8 cellular contexts compared by ENCODE assay signal in the genomic region with DNA sequence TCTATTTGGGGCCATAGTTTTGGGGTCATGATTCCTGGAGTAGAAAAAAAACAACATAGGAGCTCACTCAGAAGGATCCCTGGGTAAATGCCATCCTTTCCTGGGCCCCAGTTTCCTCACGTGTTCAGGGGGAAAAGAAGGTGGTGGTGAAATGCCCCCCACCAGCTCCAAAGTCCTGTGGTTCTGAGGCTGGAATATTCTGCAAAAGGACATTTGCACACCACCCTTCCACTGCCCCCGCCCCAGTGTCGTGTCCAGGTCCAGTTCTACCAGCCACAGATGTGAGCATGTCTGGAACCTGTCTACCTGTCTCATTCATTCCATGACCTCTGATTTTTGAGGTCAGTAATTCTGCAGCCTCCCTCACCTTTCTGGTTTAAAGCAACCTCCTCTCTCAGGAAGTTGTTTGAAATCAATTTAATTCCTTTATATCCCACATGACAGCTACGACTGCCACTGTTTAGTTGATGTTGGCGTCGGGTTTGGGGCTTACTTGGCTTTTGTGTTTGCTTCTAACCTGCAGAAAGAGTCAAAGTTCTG.
A peak's percentile ranks its signal among the peaks of the same experiment; 100 is the strongest.
DNase-seq lines count a peak whose midpoint lies in the region; ATAC-seq and TF ChIP-seq lines count a peak whose summit lies in the region.

No MANE protein-coding gene starts in this region.

- TSS peak; percentile 49 for BruUV-seq in Caco-2 (replicated peaks; lab: Mats Ljungman, UMichigan)

- H3K4me3 ChIP-seq in Caco-2 (ENCODE audit: low read depth, low read length) (no peak overlapping the region), fibroblast of lung (replicated peaks in 1 of 4; ENCODE audit: control extremely low read depth in 1 of 4, insufficient read depth in 1 of 4, low read depth in 3 of 4, low read length in 4 of 4) (no peak overlapping the region), sigmoid colon (no peak overlapping the region)

- intact Hi-C loops in Caco-2 (cut with micrococcal nuclease; ENCODE audit: unreplicated experiment) = loop anchor here (1.0 to 2.0 kb wide), 3 partner anchors 12 to 83 kb away; partner anchors contain the start of gene SMAD3
- intact Hi-C loops in sigmoid colon (cut with DNase I) = loop anchor here (5.0 kb wide), 2 partner anchors 40 to 80 kb away; partner anchors contain the start of gene SMAD3

- H3K27ac ChIP-seq in fibroblast of lung (ENCODE audit: insufficient read depth, low read length) (peak overlapping the region; percentile 96), sigmoid colon (peak overlapping the region; percentile 80 to 90 (median 84))

- H3K9ac ChIP-seq in fibroblast of lung (ENCODE audit: insufficient read depth, low read length) = peak overlapping the region; percentile 40

- no peak for DNase-seq in Caco-2
- no peak for DNase-seq in T-cell
- DNase-seq in fibroblast of lung (ENCODE audit: low read depth in 2 of 2) = no peak
- DNase-seq in sigmoid colon = peak; percentile 52
- DNase-seq in RPMI8226 = no peak
- DNase-seq in HuH-7 (ENCODE audit: low spot score) = no peak
- DNase-seq in NCI-H1417 (lab: John Stamatoyannopoulos, UW) = no peak
- DNase-seq in NCI-H446 (lab: John Stamatoyannopoulos, UW) = no peak

- no peak for TF ChIP-seq POLR2A in sigmoid colon (IDR thresholded peaks at IDR 0.05)

- POLR2A ChIA-PET in Caco-2 (lab: Charles Lee) = no interaction called here
- POLR2A ChIA-PET in T-cell (lab: Charles Lee) = interaction anchor here (0.6 to 1.0 kb wide), 3 partner anchors 14 to 26 kb away, joined by 3 to 11 read pairs (median 3); no protein-coding TSS in a partner anchor

- H3K4me1 Mint-ChIP-seq in Caco-2 (ENCODE audit: low read depth, unreplicated experiment) (peaks cover 46% of the 10 kb centered on the region), T-cell (peaks cover 77 to 90% (median 86%) of the 10 kb centered on the region in 3 donors)

- CTCF ChIA-PET in Caco-2 (lab: Charles Lee) (interaction anchor here (1.2 kb wide), 1 partner anchor 12 kb away, joined by 5 read pairs; no protein-coding TSS in a partner anchor), T-cell (lab: Charles Lee) (no interaction called here)

- 26 to 54% methylated on average over 6 of the region's 6 CpGs for WGBS in sigmoid colon, 2 donors

- H3K9me3 Mint-ChIP-seq in Caco-2 (ENCODE audit: unreplicated experiment) (no peaks in the 10 kb centered on the region), T-cell (no peaks in the 10 kb centered on the region)

- peaks cover 85% of the 10 kb centered on the region for H3K79me2 ChIP-seq in fibroblast of lung (ENCODE audit: control insufficient read depth, insufficient read depth, low read length)

- H3K36me3 Mint-ChIP-seq in Caco-2 (ENCODE audit: insufficient read depth, unreplicated experiment) (peaks cover 20% of the 10 kb centered on the region), T-cell (no peaks in the 10 kb centered on the region)

- peak overlapping the region; percentile 93 for H3K27ac Mint-ChIP-seq in Caco-2 (ENCODE audit: unreplicated experiment)
- H3K27ac Mint-ChIP-seq in T-cell = peak overlapping the region; percentile 82 to 85

- H3K4me3 Mint-ChIP-seq in Caco-2 (ENCODE audit: unreplicated experiment) = peak overlapping the region; percentile 55
- peak overlapping the region in 1 of 3 donors; percentile 59 for H3K4me3 Mint-ChIP-seq in T-cell

- no peak for ATAC-seq in T-cell (replicated peaks in 1 of 4)

- no peaks in the 10 kb centered on the region for H4K20me1 ChIP-seq in fibroblast of lung (ENCODE audit: control insufficient read depth, extremely low read depth, insufficient read depth, low read length)

- H3K9me3 ChIP-seq in Caco-2 (no peaks in the 10 kb centered on the region), fibroblast of lung (ENCODE audit: control insufficient read depth, insufficient read depth, low read depth, low read length) (no peaks in the 10 kb centered on the region), sigmoid colon (no peaks in the 10 kb centered on the region)

- peaks cover 72% of the 10 kb centered on the region for H3K4me1 ChIP-seq in Caco-2
- peaks cover 74% of the 10 kb centered on the region for H3K4me1 ChIP-seq in fibroblast of lung (ENCODE audit: control insufficient read depth, extremely low read depth, insufficient read depth, low read length)
- peaks cover 0 to 82% (median 73%) of the 10 kb centered on the region in 4 donors for H3K4me1 ChIP-seq in sigmoid colon

- H3K27me3 ChIP-seq in Caco-2 (replicated peaks; ENCODE audit: control insufficient read depth, insufficient read depth, low read length) (no peaks in the 10 kb centered on the region), fibroblast of lung (ENCODE audit: control insufficient read depth, insufficient read depth, low read length) (no peaks in the 10 kb centered on the region), sigmoid colon (no peaks in the 10 kb centered on the region)

- H3K36me3 ChIP-seq in Caco-2 (ENCODE audit: control insufficient read depth, insufficient read depth, low read length) (no peaks in the 10 kb centered on the region), fibroblast of lung (ENCODE audit: control insufficient read depth, insufficient read depth, low read length) (peaks cover 7% of the 10 kb centered on the region), sigmoid colon (no peaks in the 10 kb centered on the region)

- H3K4me2 ChIP-seq in fibroblast of lung (ENCODE audit: extremely low read depth, insufficient read depth, low read length) = peak overlapping the region; percentile 5

- H2AFZ ChIP-seq in fibroblast of lung (ENCODE audit: low read length) = no peak overlapping the region

- no peak for TF ChIP-seq CTCF in Caco-2 (IDR thresholded peaks at IDR 0.05; ENCODE audit: insufficient read depth in 1 of 2, low read depth in 1 of 2, low read length in 1 of 2, severe bottlenecking in 1 of 2, unreplicated experiment in 1 of 2)
- TF ChIP-seq CTCF in fibroblast of lung (conservative IDR thresholded peaks at IDR 0.05 in 1 of 2, IDR thresholded peaks at IDR 0.05 in 1 of 2; ENCODE audit: low read depth in 1 of 2, low read length in 2 of 2) = no peak
- no peak for TF ChIP-seq CTCF in sigmoid colon (IDR thresholded peaks at IDR 0.05)

- no peak for TF ChIP-seq EP300 in sigmoid colon (IDR thresholded peaks at IDR 0.05)

- H3K27me3 Mint-ChIP-seq in Caco-2 (ENCODE audit: insufficient read depth, unreplicated experiment) (no peaks in the 10 kb centered on the region), T-cell (no peaks in the 10 kb centered on the region)
